1 cellular context compared by ENCODE assay signal in the genomic region with DNA sequence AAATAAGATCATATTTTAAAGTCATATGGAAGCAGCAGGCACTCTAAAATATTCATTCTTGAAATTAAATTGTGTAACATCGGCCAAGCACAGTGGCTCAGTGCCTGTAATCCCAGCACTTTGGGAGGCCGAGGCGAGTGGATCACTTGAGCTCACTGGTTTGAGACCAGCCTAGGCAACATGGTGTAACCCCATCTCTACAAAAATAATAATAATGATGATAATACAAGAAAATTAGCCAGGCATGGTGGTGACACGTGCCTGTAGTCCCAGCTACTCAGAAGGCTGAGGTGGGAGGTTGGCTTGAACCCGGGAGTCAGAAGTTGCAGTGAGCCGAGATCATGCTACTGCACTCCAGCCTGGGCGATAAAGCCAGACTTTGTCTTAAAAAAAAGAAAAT.
TF ChIP-seq lines count a peak whose summit lies in the region.

No MANE protein-coding gene starts in this region.

TF ChIP-seq in H1, 55 proteins besides CTCF, POLR2A, EP300 and RAD21:
- TF ChIP-seq HDAC2 (IDR thresholded peaks at IDR 0.05; ENCODE audit: borderline replicate concordance in 1 of 2, low read depth in 2 of 2, low read length in 2 of 2) (no peak), GABPA (IDR thresholded peaks at IDR 0.05; ENCODE audit: borderline replicate concordance, insufficient read depth, low read length) (no peak), KDM4A (IDR thresholded peaks at IDR 0.05; ENCODE audit: low read depth, low read length, severe bottlenecking) (no peak), SP4 (IDR thresholded peaks at IDR 0.05; ENCODE audit: low read length) (no peak), BACH1 (IDR thresholded peaks at IDR 0.05; ENCODE audit: low read length) (no peak), HDAC6 (IDR thresholded peaks at IDR 0.05; ENCODE audit: low read depth, low read length) (no peak), TBP (IDR thresholded peaks at IDR 0.05; ENCODE audit: low read depth, low read length) (no peak), TCF12 (IDR thresholded peaks at IDR 0.05; ENCODE audit: low read depth, low read length) (no peak), CBX8 (IDR thresholded peaks at IDR 0.05; ENCODE audit: borderline replicate concordance, low read depth, low read length) (no peak), CREB1 (IDR thresholded peaks at IDR 0.05) (no peak), RXRA (IDR thresholded peaks at IDR 0.05; ENCODE audit: insufficient read depth, low read depth, low read length) (no peak), SP2 (IDR thresholded peaks at IDR 0.05; ENCODE audit: low read length) (no peak), SP1 (IDR thresholded peaks at IDR 0.05; ENCODE audit: low read depth, low read length) (no peak), SRF (IDR thresholded peaks at IDR 0.05; ENCODE audit: low read depth, low read length) (no peak)
TF ChIP-seq in H1: peak in this region for 0.
